Comparison of ENCODE assay signal across 8 cellular contexts in genomic region chr5:56415356-56415765, GRCh38.
A peak's percentile ranks its signal among the peaks of the same experiment; 100 is the strongest.
DNase-seq lines count a peak whose midpoint lies in the region; ATAC-seq and TF ChIP-seq lines count a peak whose summit lies in the region.

No MANE protein-coding gene starts in this region.

- TF ChIP-seq CTCF in osteocyte (IDR thresholded peaks at IDR 0.05), result no peak

- H3K4me3 Mint-ChIP-seq in osteocyte (ENCODE audit: unreplicated experiment), result no peak overlapping the region

- peaks cover 2% of the 10 kb centered on the region for H3K36me3 Mint-ChIP-seq in osteocyte (ENCODE audit: unreplicated experiment)

- no peaks in the 10 kb centered on the region for H3K9me3 Mint-ChIP-seq in osteocyte (ENCODE audit: unreplicated experiment)

- H3K4me1 Mint-ChIP-seq in osteocyte (ENCODE audit: unreplicated experiment), result peaks cover 45% of the 10 kb centered on the region

- peak overlapping the region; percentile 61 for H3K27ac Mint-ChIP-seq in osteocyte (ENCODE audit: unreplicated experiment)

- ATAC-seq in GM21529 (IDR thresholded peaks at IDR 0.05; ENCODE audit: unreplicated experiment), result peak; percentile 83

- H3K27me3 Mint-ChIP-seq in osteocyte (ENCODE audit: unreplicated experiment), result no peaks in the 10 kb centered on the region

- peak; percentile 35 for DNase-seq in GM03348 (ENCODE audit: low spot score)
- DNase-seq in KG1 (lab: John Stamatoyannopoulos, UW), result peak; percentile 63
- no peak for DNase-seq in osteocyte (ENCODE audit: extremely low spot score, unreplicated experiment)
- DNase-seq in occipital lobe (lab: John Stamatoyannopoulos, UW), result no peak
- DNase-seq in NCI-H2107 (lab: John Stamatoyannopoulos, UW), result no peak
- no peak for DNase-seq in DMS114 treated with DMSO at 0.1 percent for 48 hours (lab: John Stamatoyannopoulos, UW; ENCODE audit: unreplicated experiment)

- H3K27ac ChIP-seq in cingulate gyrus (ENCODE audit: low read depth, low read length), result peak overlapping the region; percentile 43

Comparison
In these comparisons a context has a peak if more than half of its experiments do, and no peak if none do; other contexts are left out.
1. DNase-seq: peak in GM03348 (single experiment) and KG1 (single experiment); none in osteocyte (single experiment), occipital lobe (single experiment), NCI-H2107 (single experiment) and DMS114 treated with DMSO at 0.1 percent for 48 hours (single experiment).